35 cellular contexts compared by ENCODE assay signal in the genomic region with DNA sequence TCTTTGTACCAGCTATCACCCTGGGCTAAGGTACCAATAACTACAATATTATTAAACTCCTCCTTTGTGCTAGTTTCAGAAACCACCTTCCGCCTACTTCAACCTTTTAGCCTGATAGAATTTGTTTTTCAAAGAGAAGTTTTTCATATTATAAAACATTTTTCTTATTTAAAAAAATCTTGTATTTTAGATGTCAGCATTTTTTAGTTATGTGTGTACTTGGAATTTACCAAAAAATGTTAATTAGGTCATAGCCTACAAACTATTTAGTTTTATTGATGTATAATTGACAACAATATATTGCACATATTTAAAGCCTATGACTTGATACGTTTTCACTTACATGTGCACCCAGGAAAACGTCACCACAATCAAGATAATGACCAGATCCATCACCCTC.
"Had no signal": no experiment of that assay in that cellular context is flagged by ENCODE, and none has a peak within 500 bp of the region (broad histone marks: within the 10 kb centered on the region; RNA-seq: fewer than 3 reads in every experiment).

No MANE protein-coding gene starts in this region.

- H3K4me3 ChIP-seq: MG63 had no signal

- H3K36me3 ChIP-seq: MG63 had no signal

- H3K27me3 ChIP-seq: MG63 had no signal

- H3K9me3 ChIP-seq: MG63 had no signal

- DNase-seq: Kasumi-1, MG63, MM.1S, MV-4-11, NCI-H1048, NCI-H1092, NCI-H1092 treated with DMSO at 0.1 percent for 48 hours, NCI-H1105, NCI-H1105 treated with DMSO at 0.1 percent for 48 hours, NCI-H1417, NCI-H1417 treated with DMSO at 0.1 percent for 48 hours, NCI-H1436, NCI-H1436 treated with DMSO at 0.1 percent for 48 hours, NCI-H146, NCI-H1694, NCI-H1694 treated with DMSO at 0.1 percent for 48 hours, NCI-H187, NCI-H187 treated with DMSO at 0.1 percent for 48 hours, NCI-H1930, NCI-H2029, NCI-H2029 treated with DMSO at 0.1 percent for 48 hours, NCI-H2081, NCI-H2081 treated with DMSO at 0.1 percent for 48 hours, NCI-H2107, NCI-H2171, NCI-H2171 treated with DMSO at 0.1 percent for 48 hours, NCI-H2227 treated with DMSO at 0.1 percent for 48 hours, NCI-H226, NCI-H345, NCI-H446, NCI-H446 treated with DMSO at 0.1 percent for 48 hours, NCI-H510A, NCI-H510A treated with DMSO at 0.1 percent for 48 hours, NCI-H524, NCI-H524 treated with DMSO at 0.1 percent for 48 hours had no signal
